36 cellular contexts compared by ENCODE assay signal in genomic region chr13:67867206-67867605, GRCh38.
DNase-seq lines count a peak whose midpoint lies in the region; ATAC-seq, FAIRE-seq and TF ChIP-seq lines count a peak whose summit lies in the region.
"Had no signal": no experiment of that assay in that cellular context is flagged by ENCODE, and none has a peak within 500 bp of the region (broad histone marks: within the 10 kb centered on the region; RNA-seq: fewer than 3 reads in every experiment).

No MANE protein-coding gene starts in this region.

- no peaks in the 10 kb centered on the region for H3K27me3 ChIP-seq in Karpas-422 (ENCODE audit: low read length)
- no peaks in the 10 kb centered on the region for H3K27me3 ChIP-seq in H1 (replicated peaks in 1 of 4; ENCODE audit: control insufficient read depth in 3 of 4, extremely low read depth in 1 of 4, insufficient read depth in 3 of 4, low read length in 3 of 4)
- H3K27me3 ChIP-seq: BE2C; BLaER1; BLaER1 treated with 17β-estradiol and CSF1 and Interleukin-3, amounts not matched to agents 10 nM and 100 nM had no signal

- H3K27me3 Mint-ChIP-seq in WTC11 (ENCODE audit: low read depth): no peaks in the 10 kb centered on the region
- no peaks in the 10 kb centered on the region for H3K27me3 Mint-ChIP-seq in activated T-cell treated with anti-CD3 and anti-CD28 coated beads, Interleukin-2, amount 50 U/mL, for 24 hours
- H3K27me3 Mint-ChIP-seq: B cell; CD4-positive, alpha-beta memory T cell; CD4-positive, alpha-beta T cell; CD4-positive, CD25-positive, alpha-beta regulatory T cell; CD8-positive, alpha-beta memory T cell had no signal

- no peak overlapping the region for H2BK5ac ChIP-seq in H1 (ENCODE audit: low read depth, low read length)

- POLR2A ChIA-PET in HEK293 (lab: Yijun Ruan, JAX): no interaction called here
- POLR2A ChIA-PET in WTC11 (lab: Charles Lee): no interaction called here
- POLR2A ChIA-PET in H1 (lab: Charles Lee; ENCODE audit: partially characterized antibody): no interaction called here

- TF ChIP-seq POLR2A in H1 (IDR thresholded peaks at IDR 0.05; ENCODE audit: control extremely low read depth in 1 of 2, low read depth in 2 of 2, low read length in 2 of 2): no peak

- no peak for TF ChIP-seq RAD21 in H1 (IDR thresholded peaks at IDR 0.05 in 1 of 2, conservative IDR thresholded peaks at IDR 0.05 in 1 of 2; ENCODE audit: low read depth in 2 of 2, low read length in 2 of 2)

- H3K18ac ChIP-seq in H1 (ENCODE audit: extremely low read depth, low read length): no peak overlapping the region

- H4K91ac ChIP-seq in H1 (replicated peaks; ENCODE audit: insufficient read length, low read length): no peak overlapping the region

- H3K36me3 ChIP-seq in HEK293 (ENCODE audit: control insufficient read depth in 2 of 2, insufficient read depth in 1 of 2, low read length in 2 of 2): no peaks in the 10 kb centered on the region
- H3K36me3 ChIP-seq in Karpas-422 (ENCODE audit: insufficient read depth, low read length): peaks cover 4% of the 10 kb centered on the region; the same call in 1 of the 2 replicates
- no peaks in the 10 kb centered on the region for H3K36me3 ChIP-seq in H1 (ENCODE audit: control insufficient read depth in 2 of 4, insufficient read depth in 4 of 4, low read length in 3 of 4)
- H3K36me3 ChIP-seq: BE2C; BLaER1; BLaER1 treated with 17β-estradiol and CSF1 and Interleukin-3, amounts not matched to agents 10 nM and 100 nM had no signal

- H3K9me2 ChIP-seq in Karpas-422 (replicated peaks; ENCODE audit: insufficient read depth, low read length): no peaks in the 10 kb centered on the region

- no peak overlapping the region for H3K4ac ChIP-seq in H1 (replicated peaks; ENCODE audit: insufficient read length, low read depth, low read length)

- WGBS in H1 (ENCODE audit: extremely low coverage in 1 of 2, insufficient coverage in 1 of 2, insufficient read length in 1 of 2, insufficient replicate concordance in 2 of 2, low coverage in 1 of 2, low lambda C conversion rate in 2 of 2, missing lambda C conversion rate in 1 of 2), 2 experiments: 93% methylated on average over 2 of the region's 2 CpGs; no CpG with 5 or more reads in 1 of the 2 experiments

- TF ChIP-seq CTCF in HEK293 (tag by site-specific recombination; IDR thresholded peaks at IDR 0.05) (no peak), WTC11 (IDR thresholded peaks at IDR 0.05) (no peak), H1 (IDR thresholded peaks at IDR 0.05; ENCODE audit: control extremely low read depth in 1 of 3, insufficient read depth in 1 of 3, low read depth in 1 of 3, low read length in 3 of 3) (no peak), GM13976 (IDR thresholded peaks at IDR 0.05; ENCODE audit: borderline replicate concordance, control extremely low read depth, extremely low read depth, insufficient read depth, missing control alignments) (no peak)

- H3K4me2 ChIP-seq in Karpas-422 (ENCODE audit: low read depth, low read length, poor library complexity, severe bottlenecking): no peak overlapping the region
- H3K4me2 ChIP-seq in H1 (ENCODE audit: insufficient read depth in 1 of 2, low read depth in 2 of 2, low read length in 2 of 2): no peak overlapping the region
- H3K4me2 ChIP-seq: A549; BLaER1; BLaER1 treated with 17β-estradiol and CSF1 and Interleukin-3, amounts not matched to agents 10 nM and 100 nM had no signal

- FAIRE-seq in H1 (lab: Jason Lieb, UNC): no peak
- FAIRE-seq: A549, D721Med had no signal

- no peaks in the 10 kb centered on the region for H3K36me3 Mint-ChIP-seq in WTC11
- H3K36me3 Mint-ChIP-seq in activated T-cell treated with anti-CD3 and anti-CD28 coated beads, Interleukin-2, amount 50 U/mL, for 24 hours (ENCODE audit: low read depth): no peaks in the 10 kb centered on the region
- H3K36me3 Mint-ChIP-seq: CD14-positive monocyte; CD4-positive, alpha-beta memory T cell; CD4-positive, CD25-positive, alpha-beta regulatory T cell; CD8-positive, alpha-beta memory T cell; CD8-positive, alpha-beta T cell had no signal

- H2BK120ac ChIP-seq in H1 (replicated peaks; ENCODE audit: low read depth, low read length): no peak overlapping the region

- H3K4me3 ChIP-seq in HEK293 (ENCODE audit: low read depth, low read length) (no peak overlapping the region), Karpas-422 (ENCODE audit: low read length) (peak overlapping the region; percentile 10; the same call in 1 of the 2 replicates), H1 (ENCODE audit: extremely low read depth in 1 of 4, insufficient read depth in 2 of 4, low read depth in 3 of 4, low read length in 4 of 4) (no peak overlapping the region)
- H3K4me3 ChIP-seq: A549; BLaER1; BLaER1 treated with 17β-estradiol and CSF1 and Interleukin-3, amounts not matched to agents 10 nM and 100 nM had no signal

- H3K56ac ChIP-seq in H1 (replicated peaks; ENCODE audit: insufficient read length, low read depth, low read length): no peak overlapping the region

- in situ Hi-C loops in GM13976 (cut with MboI; ENCODE audit: low sequenced_read_pairs, unreplicated experiment): no loop called here

- no peak overlapping the region for H4K8ac ChIP-seq in H1 (ENCODE audit: extremely low read depth, insufficient read depth, low read length)

- no peak overlapping the region for H2BK15ac ChIP-seq in H1 (ENCODE audit: low read length)

- H3K27ac ChIP-seq in HEK293 (ENCODE audit: extremely low read depth, low read depth, low read length) (no peak overlapping the region), Karpas-422 (ENCODE audit: low read length) (no peak overlapping the region), H1 (ENCODE audit: low read depth, low read length) (no peak overlapping the region)
- H3K27ac ChIP-seq: 22Rv1; A549; BLaER1; BLaER1 treated with 17β-estradiol and CSF1 and Interleukin-3, amounts not matched to agents 10 nM and 100 nM; C4-2B had no signal

- H3K4me1 ChIP-seq in HEK293 (ENCODE audit: control insufficient read depth, insufficient read depth, low read length) (no peaks in the 10 kb centered on the region), Karpas-422 (ENCODE audit: low read length) (no peaks in the 10 kb centered on the region), H1 (replicated peaks in 1 of 4; ENCODE audit: control insufficient read depth in 3 of 4, insufficient read depth in 4 of 4, low read length in 3 of 4) (no peaks in the 10 kb centered on the region)
- H3K4me1 ChIP-seq: A549; BE2C; BLaER1; BLaER1 treated with 17β-estradiol and CSF1 and Interleukin-3, amounts not matched to agents 10 nM and 100 nM; Caco-2 had no signal

- ATAC-seq in WTC11 (no peak), HG03025 (IDR thresholded peaks at IDR 0.05; ENCODE audit: low FRiP score, unreplicated experiment) (no peak)
- ATAC-seq: A549; CD8-positive, alpha-beta T cell had no signal

- CTCF ChIA-PET in HEK293 (lab: Yijun Ruan, JAX): no interaction called here
- CTCF ChIA-PET in WTC11 (lab: Charles Lee): no interaction called here
- CTCF ChIA-PET in H1 (lab: Charles Lee; ENCODE audit: partially characterized antibody): no interaction called here

- no peak overlapping the region for H2BK20ac ChIP-seq in H1 (ENCODE audit: low read length)

- 0 out of 2 replicates have a peak, but pooled peaks cover 2% of the 10 kb centered on the region for H3K4me1 Mint-ChIP-seq in WTC11
- H3K4me1 Mint-ChIP-seq in activated T-cell treated with anti-CD3 and anti-CD28 coated beads, Interleukin-2, amount 50 U/mL, for 24 hours (ENCODE audit: low read depth): no peaks in the 10 kb centered on the region
- H3K4me1 Mint-ChIP-seq: B cell; CD14-positive monocyte; CD4-positive, alpha-beta memory T cell; CD4-positive, CD25-positive, alpha-beta regulatory T cell; CD8-positive, alpha-beta memory T cell had no signal

- peaks cover 6% of the 10 kb centered on the region for H3K9me3 Mint-ChIP-seq in WTC11
- H3K9me3 Mint-ChIP-seq in activated T-cell treated with anti-CD3 and anti-CD28 coated beads, Interleukin-2, amount 50 U/mL, for 24 hours: peaks cover 17% of the 10 kb centered on the region

- H2AFZ ChIP-seq in Karpas-422 (ENCODE audit: low read length) (no peak overlapping the region), H1 (ENCODE audit: low read length) (no peak overlapping the region)

- no peaks in the 10 kb centered on the region for H3K23me2 ChIP-seq in H1 (ENCODE audit: low read depth, low read length)

- H4K5ac ChIP-seq in H1 (ENCODE audit: insufficient read length, low read depth, low read length): no peak overlapping the region

- H2AK5ac ChIP-seq in H1 (ENCODE audit: low read depth, low read length): no peak overlapping the region

- no peak overlapping the region for H2BK12ac ChIP-seq in H1 (ENCODE audit: low read depth, low read length)

- H3K14ac ChIP-seq in H1 (ENCODE audit: insufficient read length): no peak overlapping the region

- DNase-seq in Karpas-422 (no peak), WTC11 (ENCODE audit: low spot score) (no peak), H1 (ENCODE audit: low read depth in 1 of 2, low spot score in 2 of 2) (no peak), GM13976 (ENCODE audit: low spot score) (no peak), SW 1271 (lab: John Stamatoyannopoulos, UW) (no peak)
- no peak for DNase-seq in activated T-cell treated with anti-CD3 and anti-CD28 coated beads, Interleukin-2, amount 50 U/mL, for 24 hours
- DNase-seq: 8988T; ACHN; AML-193; BE2C; C1 segment of cervical spinal cord; Caco-2; Calu3; CD4-positive, alpha-beta memory T cell; CD4-positive, alpha-beta T cell; CD4-positive, CD25-positive, alpha-beta regulatory T cell; CD8-positive, alpha-beta memory T cell; CD8-positive, alpha-beta T cell; COR-L47; DMS 273 treated with DMSO at 0.1 percent for 48 hours; DMS153; DMS53; DMS79; DMS79 treated with DMSO at 0.1 percent for 48 hours; DND-41; EL had no signal

- TF ChIP-seq EP300 in H1 (IDR thresholded peaks at IDR 0.05; ENCODE audit: borderline replicate concordance in 1 of 2, low read depth in 2 of 2, low read length in 2 of 2): no peak

- H3K79me1 ChIP-seq in H1 (ENCODE audit: low read depth, low read length): no peaks in the 10 kb centered on the region

- H3K9me3 ChIP-seq in HEK293 (ENCODE audit: control insufficient read depth, insufficient read depth, low read depth, low read length): no peaks in the 10 kb centered on the region
- H3K9me3 ChIP-seq in Karpas-422 (ENCODE audit: low read length): peaks cover 25% of the 10 kb centered on the region
- no peaks in the 10 kb centered on the region; a peak in 1 of 4 replicates for H3K9me3 ChIP-seq in H1 (ENCODE audit: insufficient read depth in 2 of 2, low read depth in 1 of 2, low read length in 1 of 2)
- H3K9me3 ChIP-seq: A549, BE2C, Caco-2 had no signal

- 0 out of 2 replicates have a peak overlapping the region, but pooled peaks have one; percentile 16 for H3K27ac Mint-ChIP-seq in WTC11
- H3K27ac Mint-ChIP-seq in activated T-cell treated with anti-CD3 and anti-CD28 coated beads, Interleukin-2, amount 50 U/mL, for 24 hours: no peak overlapping the region
- H3K27ac Mint-ChIP-seq: B cell; CD14-positive monocyte; CD4-positive, alpha-beta memory T cell; CD4-positive, alpha-beta T cell; CD4-positive, CD25-positive, alpha-beta regulatory T cell; CD8-positive, alpha-beta memory T cell; CD8-positive, alpha-beta T cell had no signal

- no peak overlapping the region for H3K23ac ChIP-seq in H1 (ENCODE audit: insufficient read length)

- no peaks in the 10 kb centered on the region for H4K20me1 ChIP-seq in Karpas-422 (ENCODE audit: insufficient read depth, low read depth, low read length)
- no peaks in the 10 kb centered on the region for H4K20me1 ChIP-seq in H1 (replicated peaks in 1 of 2; ENCODE audit: control insufficient read depth in 1 of 2, insufficient read depth in 2 of 2, low read length in 2 of 2)
- H4K20me1 ChIP-seq: BLaER1; BLaER1 treated with 17β-estradiol and CSF1 and Interleukin-3, amounts not matched to agents 10 nM and 100 nM had no signal

- no peaks in the 10 kb centered on the region for H3K79me2 ChIP-seq in Karpas-422 (ENCODE audit: low read length)
- no peaks in the 10 kb centered on the region for H3K79me2 ChIP-seq in H1 (ENCODE audit: control insufficient read depth in 1 of 2, insufficient read depth in 2 of 2, low read length in 2 of 2)

- no peak overlapping the region for H3K4me3 Mint-ChIP-seq in WTC11
- H3K4me3 Mint-ChIP-seq in activated T-cell treated with anti-CD3 and anti-CD28 coated beads, Interleukin-2, amount 50 U/mL, for 24 hours: no peak overlapping the region
- H3K4me3 Mint-ChIP-seq: B cell; CD14-positive monocyte; CD4-positive, alpha-beta memory T cell; CD4-positive, alpha-beta T cell; CD4-positive, CD25-positive, alpha-beta regulatory T cell; CD8-positive, alpha-beta memory T cell; CD8-positive, alpha-beta T cell had no signal

- H3K9ac ChIP-seq in Karpas-422 (ENCODE audit: low read length) (no peak overlapping the region), H1 (replicated peaks in 1 of 4; ENCODE audit: extremely low read depth in 1 of 4, low read depth in 3 of 4, low read length in 3 of 4) (no peak overlapping the region)
- H3K9ac ChIP-seq: BLaER1; BLaER1 treated with 17β-estradiol and CSF1 and Interleukin-3, amounts not matched to agents 10 nM and 100 nM had no signal
